10 cellular contexts compared by ENCODE assay signal in the genomic region with DNA sequence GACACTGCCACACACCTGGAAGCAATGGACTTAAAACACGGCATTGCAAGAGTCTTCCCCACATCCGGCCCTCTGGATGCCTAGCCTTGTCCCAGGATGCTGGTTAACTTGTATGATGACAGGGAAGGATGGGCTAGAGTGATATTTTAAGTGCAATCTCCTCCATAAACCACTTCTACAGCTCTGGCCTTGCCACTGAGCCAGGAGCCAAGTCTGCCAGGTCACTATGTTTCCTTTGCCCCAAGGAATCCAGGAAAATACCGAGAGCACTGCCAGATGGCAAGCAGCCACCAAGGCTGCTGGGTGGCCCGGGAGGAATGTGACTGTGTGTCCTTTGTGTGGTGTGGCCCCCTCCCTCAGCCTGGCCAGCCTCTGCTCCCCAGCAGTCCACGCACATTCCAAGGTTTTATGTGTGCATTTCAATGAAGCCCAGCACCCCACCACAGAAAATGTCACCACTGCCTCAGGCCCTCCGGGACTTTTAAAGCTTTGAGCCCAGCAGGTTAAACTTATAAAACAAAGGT.
DNase-seq lines count a peak whose midpoint lies in the region; ATAC-seq and TF ChIP-seq lines count a peak whose summit lies in the region.
"Had no signal": no experiment of that assay in that cellular context is flagged by ENCODE, and none has a peak within 500 bp of the region (broad histone marks: within the 10 kb centered on the region; RNA-seq: fewer than 3 reads in every experiment).

No MANE protein-coding gene starts in this region.

- no peaks in the 10 kb centered on the region for H3K36me3 Mint-ChIP-seq in osteocyte (ENCODE audit: unreplicated experiment)
- H3K36me3 Mint-ChIP-seq in activated CD4-positive, alpha-beta T cell treated with anti-CD3 and anti-CD28 coated beads, Interleukin-2, amount 10 ng/mL, durations not matched to agents 7 days and 5 days (ENCODE audit: low read depth): no peaks in the 10 kb centered on the region

- peaks cover 0 to 21% of the 10 kb centered on the region in 2 experiments; a peak in 2 of 4 replicates for H3K4me1 ChIP-seq in SK-N-SH (ENCODE audit: control insufficient read depth in 1 of 2, insufficient read depth in 2 of 2, low read depth in 1 of 2, low read length in 1 of 2)

- H3K27ac Mint-ChIP-seq in osteocyte (ENCODE audit: unreplicated experiment): peak overlapping the region; percentile 52
- H3K27ac Mint-ChIP-seq in activated CD4-positive, alpha-beta T cell treated with anti-CD3 and anti-CD28 coated beads, Interleukin-2, amount 10 ng/mL, durations not matched to agents 7 days and 5 days: no peak overlapping the region
- H3K27ac Mint-ChIP-seq: T-helper 1 cell treated with Interleukin-12 subunit alpha and Interleukin-12 subunit beta and Interleukin-4 antibody, amounts not matched to agents 30 μg/mL and 1 μg/mL, for 36 hours had no signal

- in situ Hi-C loops in Caki2 (cut with HindIII; ENCODE audit: low pct_unique_long_range_greater_than_20kb, low sequenced_read_pairs): no loop called here
- in situ Hi-C loops in GM13977 (cut with MboI; ENCODE audit: low pct_unique_long_range_greater_than_20kb, low sequenced_read_pairs, unreplicated experiment): no loop called here

- POLR2A ChIA-PET in SK-N-SH (lab: Yijun Ruan, JAX): no interaction called here
- POLR2A ChIA-PET in activated CD4-positive, alpha-beta T cell treated with anti-CD3 and anti-CD28 coated beads, Interleukin-2, amount 10 ng/mL, durations not matched to agents 7 days and 5 days (lab: Charles Lee): no interaction called here

- peaks cover 10% of the 10 kb centered on the region for H3F3A ChIP-seq in SK-N-SH (replicated peaks; ENCODE audit: insufficient read depth)

- TF ChIP-seq RAD21 in SK-N-SH (IDR thresholded peaks at IDR 0.05; ENCODE audit: low read length): no peak

- peaks cover 9% of the 10 kb centered on the region for H3K4me1 Mint-ChIP-seq in osteocyte (ENCODE audit: unreplicated experiment)
- H3K4me1 Mint-ChIP-seq in activated CD4-positive, alpha-beta T cell treated with anti-CD3 and anti-CD28 coated beads, Interleukin-2, amount 10 ng/mL, durations not matched to agents 7 days and 5 days: no peaks in the 10 kb centered on the region

- H4K20me1 ChIP-seq in SK-N-SH (ENCODE audit: insufficient read depth): no peaks in the 10 kb centered on the region

- CTCF ChIA-PET in SK-N-SH (lab: Yijun Ruan, JAX): interaction anchor here (1.3 to 1.7 kb wide), 3 partner anchors 11 to 127 kb away, joined by 3 to 4 read pairs (median 4); no protein-coding TSS in a partner anchor
- CTCF ChIA-PET in activated CD4-positive, alpha-beta T cell treated with anti-CD3 and anti-CD28 coated beads, Interleukin-2, amount 10 ng/mL, durations not matched to agents 7 days and 5 days (lab: Charles Lee): no interaction called here

- peaks cover 33% of the 10 kb centered on the region; the same call in 1 of the 2 replicates for H3K79me2 ChIP-seq in SK-N-SH (ENCODE audit: insufficient read depth)

- TF ChIP-seq EP300 in SK-N-SH (IDR thresholded peaks at IDR 0.05; ENCODE audit: borderline replicate concordance in 1 of 2, low read depth in 1 of 2, low read length in 1 of 2): peak; percentile 13 to 69; a peak in 2 of 4 replicates

- no peaks in the 10 kb centered on the region for H3K9me3 Mint-ChIP-seq in osteocyte (ENCODE audit: unreplicated experiment)
- no peaks in the 10 kb centered on the region for H3K9me3 Mint-ChIP-seq in activated CD4-positive, alpha-beta T cell treated with anti-CD3 and anti-CD28 coated beads, Interleukin-2, amount 10 ng/mL, durations not matched to agents 7 days and 5 days
- H3K9me3 Mint-ChIP-seq: T-helper 1 cell treated with Interleukin-12 subunit alpha and Interleukin-12 subunit beta and Interleukin-4 antibody, amounts not matched to agents 30 μg/mL and 1 μg/mL, for 36 hours had no signal

- H3K4me3 Mint-ChIP-seq in osteocyte (ENCODE audit: unreplicated experiment): no peak overlapping the region
- no peak overlapping the region for H3K4me3 Mint-ChIP-seq in activated CD4-positive, alpha-beta T cell treated with anti-CD3 and anti-CD28 coated beads, Interleukin-2, amount 10 ng/mL, durations not matched to agents 7 days and 5 days
- H3K4me3 Mint-ChIP-seq: T-helper 1 cell treated with Interleukin-12 subunit alpha and Interleukin-12 subunit beta and Interleukin-4 antibody, amounts not matched to agents 30 μg/mL and 1 μg/mL, for 36 hours had no signal

- no peak overlapping the region for H3K9ac ChIP-seq in SK-N-SH

- peak overlapping the region; percentile 58; the same call in 1 of the 2 replicates for H3K4me2 ChIP-seq in SK-N-SH

- peak; percentile 67 for DNase-seq in Caki2 (ENCODE audit: low read depth)
- DNase-seq in SK-N-SH: no peak
- peak; percentile 81 for DNase-seq in cardiac septum (ENCODE audit: low spot score)
- DNase-seq in osteocyte (ENCODE audit: extremely low spot score, unreplicated experiment): no peak
- DNase-seq in GM13977 (ENCODE audit: low spot score): no peak
- DNase-seq in NCI-H187 treated with DMSO at 0.1 percent for 48 hours (lab: John Stamatoyannopoulos, UW): no peak
- DNase-seq in activated CD4-positive, alpha-beta T cell treated with anti-CD3 and anti-CD28 coated beads, Interleukin-2, amount 10 ng/mL, durations not matched to agents 7 days and 5 days: no peak
- DNase-seq: effector CD8-positive, alpha-beta T cell had no signal

- no peak for ATAC-seq in HG03095 (IDR thresholded peaks at IDR 0.05; ENCODE audit: unreplicated experiment)

- H3K27ac ChIP-seq in SK-N-SH (ENCODE audit: low read depth in 2 of 2, low read length in 1 of 2): peak overlapping the region; percentile 62 to 74

- WGBS in SK-N-SH (ENCODE audit: low lambda C conversion rate): 28% methylated on average over 5 of the region's 6 CpGs

- no peaks in the 10 kb centered on the region for H3K9me2 ChIP-seq in SK-N-SH

- no peaks in the 10 kb centered on the region for H3K36me3 ChIP-seq in SK-N-SH (replicated peaks in 1 of 2; ENCODE audit: control insufficient read depth in 1 of 2, insufficient read depth in 2 of 2, low read length in 1 of 2)

- no peaks in the 10 kb centered on the region for H3K27me3 Mint-ChIP-seq in osteocyte (ENCODE audit: unreplicated experiment)
- no peaks in the 10 kb centered on the region for H3K27me3 Mint-ChIP-seq in activated CD4-positive, alpha-beta T cell treated with anti-CD3 and anti-CD28 coated beads, Interleukin-2, amount 10 ng/mL, durations not matched to agents 7 days and 5 days

- no peak overlapping the region for H3K4me3 ChIP-seq in SK-N-SH (ENCODE audit: low read depth in 2 of 2, low read length in 1 of 2)

- H3K9me3 ChIP-seq in SK-N-SH: no peaks in the 10 kb centered on the region

- TF ChIP-seq CTCF in SK-N-SH (IDR thresholded peaks at IDR 0.05) (no peak), osteocyte (IDR thresholded peaks at IDR 0.05) (no peak), GM13977 (IDR thresholded peaks at IDR 0.05; ENCODE audit: extremely low read depth, insufficient read depth, missing control alignments) (no peak)

- no peak overlapping the region for H2AFZ ChIP-seq in SK-N-SH (ENCODE audit: low read depth)

- H3K27me3 ChIP-seq in SK-N-SH (ENCODE audit: insufficient read depth): no peaks in the 10 kb centered on the region

- intact Hi-C loops in cardiac septum (cut with DNase I): loop anchor here (5.0 kb wide), 1 partner anchor 105 kb away; the partner anchor contains the start of gene FRMD3

TF ChIP-seq in SK-N-SH, 30 proteins besides CTCF, POLR2A, EP300 and RAD21 (continues in another document):
- TF ChIP-seq PBX3 (IDR thresholded peaks at IDR 0.05) (peak; percentile 45; the same call in 1 of the 2 replicates), RCOR1 (IDR thresholded peaks at IDR 0.05; ENCODE audit: low read length) (no peak), SMC3 (IDR thresholded peaks at IDR 0.05; ENCODE audit: low read depth, low read length) (0 out of 2 replicates have a peak, but pooled peaks have one; percentile 14), NFIC (IDR thresholded peaks at IDR 0.05; ENCODE audit: borderline replicate concordance) (peak; percentile 96), USF2 (IDR thresholded peaks at IDR 0.05; ENCODE audit: borderline replicate concordance, low read depth, low read length) (no peak), CHD2 (IDR thresholded peaks at IDR 0.05; ENCODE audit: low read length, partially characterized antibody) (peak; percentile 6), RXRA (IDR thresholded peaks at IDR 0.05; ENCODE audit: borderline replicate concordance, low read depth) (peak; percentile 63; the same call in 1 of the 2 replicates), MXI1 (IDR thresholded peaks at IDR 0.05; ENCODE audit: low read depth, low read length) (no peak)
- TF ChIP-seq, protein P1, sequence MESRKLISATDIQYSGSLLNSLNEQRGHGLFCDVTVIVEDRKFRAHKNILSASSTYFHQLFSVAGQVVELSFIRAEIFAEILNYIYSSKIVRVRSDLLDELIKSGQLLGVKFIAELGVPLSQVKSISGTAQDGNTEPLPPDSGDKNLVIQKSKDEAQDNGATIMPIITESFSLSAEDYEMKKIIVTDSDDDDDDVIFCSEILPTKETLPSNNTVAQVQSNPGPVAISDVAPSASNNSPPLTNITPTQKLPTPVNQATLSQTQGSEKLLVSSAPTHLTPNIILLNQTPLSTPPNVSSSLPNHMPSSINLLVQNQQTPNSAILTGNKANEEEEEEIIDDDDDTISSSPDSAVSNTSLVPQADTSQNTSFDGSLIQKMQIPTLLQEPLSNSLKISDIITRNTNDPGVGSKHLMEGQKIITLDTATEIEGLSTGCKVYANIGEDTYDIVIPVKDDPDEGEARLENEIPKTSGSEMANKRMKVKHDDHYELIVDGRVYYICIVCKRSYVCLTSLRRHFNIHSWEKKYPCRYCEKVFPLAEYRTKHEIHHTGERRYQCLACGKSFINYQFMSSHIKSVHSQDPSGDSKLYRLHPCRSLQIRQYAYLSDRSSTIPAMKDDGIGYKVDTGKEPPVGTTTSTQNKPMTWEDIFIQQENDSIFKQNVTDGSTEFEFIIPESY (IDR thresholded peaks at IDR 0.05; ENCODE audit: borderline replicate concordance, low read depth): peak; percentile 25; the same call in 1 of the 2 replicates

Comparison
In these comparisons a context has a peak if more than half of its experiments do, and no peak if none do; other contexts are left out.
1. DNase-seq: peak in Caki2 (single experiment) and cardiac septum (single experiment); none in SK-N-SH (single experiment), osteocyte (single experiment), GM13977 (single experiment), NCI-H187 treated with DMSO at 0.1 percent for 48 hours (single experiment) and activated CD4-positive, alpha-beta T cell treated with anti-CD3 and anti-CD28 coated beads, Interleukin-2, amount 10 ng/mL, durations not matched to agents 7 days and 5 days (single experiment).